Comparison of ENCODE assay signal across 16 cellular contexts in the genomic region with DNA sequence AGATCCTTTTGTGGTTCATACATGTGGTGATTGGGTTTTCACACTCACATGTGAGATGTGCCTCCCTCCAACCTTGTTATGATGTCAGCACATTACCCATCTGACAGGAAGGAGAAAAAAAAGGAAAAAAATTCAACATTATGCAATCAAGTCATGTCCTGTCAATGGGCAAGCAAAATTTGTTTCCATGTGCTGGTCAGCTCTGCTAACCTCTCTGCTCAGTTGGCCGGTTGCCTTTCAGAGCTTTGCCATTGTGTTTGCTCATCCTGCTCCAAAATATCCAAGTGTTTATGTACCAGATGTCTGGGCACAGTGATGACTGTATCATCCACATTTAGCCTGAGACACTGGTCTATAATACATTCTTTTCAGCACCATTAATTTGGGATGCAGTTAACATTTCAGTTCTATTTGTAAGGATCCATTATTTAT. TPM values are rescaled to one million over a fixed set of nuclear protein-coding genes. Genes with fewer than 3 reads are reported as not detected.
A peak's percentile ranks its signal among the peaks of the same experiment; 100 is the strongest.
DNase-seq lines count a peak whose midpoint lies in the region; ATAC-seq and TF ChIP-seq lines count a peak whose summit lies in the region.
"Had no signal": no experiment of that assay in that cellular context is flagged by ENCODE, and none has a peak within 500 bp of the region (broad histone marks: within the 10 kb centered on the region; RNA-seq: fewer than 3 reads in every experiment).

No MANE protein-coding gene starts in this region.

- DNase-seq in AG20443 (ENCODE audit: low spot score) (peak; percentile 55), OCI-M1 (lab: John Stamatoyannopoulos, UW) (peak; percentile 21), fibroblast of pulmonary artery (ENCODE audit: low read depth) (peak; percentile 64), natural killer cell (peak; percentile 21), mesothelial cell of epicardium (ENCODE audit: low spot score in 2 of 2, unreplicated experiment in 2 of 2) (no peak), HuH-7 (ENCODE audit: low spot score) (no peak), GOT3 (lab: John Stamatoyannopoulos, UW) (no peak)
- DNase-seq: activated CD4-positive, alpha-beta T cell treated with anti-CD3 and anti-CD28 coated beads for 4 hours; brain microvascular endothelial cell; DND-41; MM.1S; PC-9 had no signal

- intact Hi-C loops in natural killer cell (cut with micrococcal nuclease) = loop anchor here (2.0 to 5.0 kb wide), 3 partner anchors 35 to 129 kb away; a partner anchor contains a TSS

- H3K9me3 Mint-ChIP-seq in natural killer cell (no peaks in the 10 kb centered on the region), mesothelial cell of epicardium (peaks cover 7% of the 10 kb centered on the region)
- H3K9me3 Mint-ChIP-seq: T-cell had no signal

- H3K27me3 Mint-ChIP-seq in natural killer cell (ENCODE audit: low read depth in 2 of 2) = peaks cover 22 to 27% of the 10 kb centered on the region in 2 donors
- no peaks in the 10 kb centered on the region for H3K27me3 Mint-ChIP-seq in mesothelial cell of epicardium (ENCODE audit: low read depth)

- TF ChIP-seq CTCF in fibroblast of pulmonary artery (IDR thresholded peaks at IDR 0.05; ENCODE audit: low read length, missing control alignments) (no peak), natural killer cell (IDR thresholded peaks at IDR 0.05) (no peak), mesothelial cell of epicardium (IDR thresholded peaks at IDR 0.05; ENCODE audit: unreplicated experiment) (no peak)

- H3K4me3 Mint-ChIP-seq in natural killer cell = peak overlapping the region; percentile 70
- no peak overlapping the region for H3K4me3 Mint-ChIP-seq in mesothelial cell of epicardium
- H3K4me3 Mint-ChIP-seq: T-cell had no signal

- no peaks in the 10 kb centered on the region for H3K36me3 Mint-ChIP-seq in natural killer cell
- H3K36me3 Mint-ChIP-seq in mesothelial cell of epicardium = no peaks in the 10 kb centered on the region
- H3K36me3 Mint-ChIP-seq: T-cell had no signal

- H3K4me1 Mint-ChIP-seq in natural killer cell = peaks cover 20 to 23% of the 10 kb centered on the region in 2 donors
- H3K4me1 Mint-ChIP-seq in mesothelial cell of epicardium = no peaks in the 10 kb centered on the region

- ATAC-seq in natural killer cell (peak; percentile 79 to 95 (median 91)), GM21381 (IDR thresholded peaks at IDR 0.05; ENCODE audit: unreplicated experiment) (no peak)

- no peak overlapping the region for H3K4me3 ChIP-seq in fibroblast of pulmonary artery (replicated peaks; ENCODE audit: low read depth, low read length)
- H3K4me3 ChIP-seq: HAP-1, PC-9 had no signal

- peak overlapping the region; percentile 76 for H3K27ac Mint-ChIP-seq in natural killer cell
- no peak overlapping the region for H3K27ac Mint-ChIP-seq in mesothelial cell of epicardium
- H3K27ac Mint-ChIP-seq: T-cell had no signal

RNA-seq across cellular contexts. Expression of a gene that starts 27.0 kb away (rescaled TPM):
- total RNA-seq in natural killer cell (not detected), mesothelial cell of epicardium (not detected in 3 replicates)
- total RNA-seq: kidney epithelial cell, PC-9, T-cell had no signal

RNA-seq across cellular contexts. Expression of a gene that starts 51.8 kb away (rescaled TPM):
- 10 to 100 TPM in 1 of 3 donors, 1 to 10 TPM in 2; 8.7 to 10.3 (median 9.3) TPM for total RNA-seq in natural killer cell
- total RNA-seq in mesothelial cell of epicardium = 7.8 to 8.6 TPM (median 8.1 TPM) in 3 replicates

Comparison
In these comparisons a context has a peak if more than half of its experiments do, and no peak if none do; other contexts are left out.
1. DNase-seq: peak in AG20443 (single experiment), OCI-M1 (single experiment), fibroblast of pulmonary artery (single experiment) and natural killer cell (single experiment); none in mesothelial cell of epicardium (0 of 2), HuH-7 (single experiment) and GOT3 (single experiment).